In genomic region chr1:116176306-116176789, GRCh38 we compare ENCODE assay signal across 8 cellular contexts.
"Had no signal": no experiment of that assay in that cellular context is flagged by ENCODE, and none has a peak within 500 bp of the region (broad histone marks: within the 10 kb centered on the region; RNA-seq: fewer than 3 reads in every experiment).

No MANE protein-coding gene starts in this region.

- H3K4me3 ChIP-seq: GM12878 had no signal

- DNase-seq: GDM1, GF-D8 had no signal

- FAIRE-seq: G401.6, GM12878, GM12891, GM12892, GM18507, GM19239 had no signal
